Comparison of ENCODE assay signal across 22 cellular contexts in the genomic region with DNA sequence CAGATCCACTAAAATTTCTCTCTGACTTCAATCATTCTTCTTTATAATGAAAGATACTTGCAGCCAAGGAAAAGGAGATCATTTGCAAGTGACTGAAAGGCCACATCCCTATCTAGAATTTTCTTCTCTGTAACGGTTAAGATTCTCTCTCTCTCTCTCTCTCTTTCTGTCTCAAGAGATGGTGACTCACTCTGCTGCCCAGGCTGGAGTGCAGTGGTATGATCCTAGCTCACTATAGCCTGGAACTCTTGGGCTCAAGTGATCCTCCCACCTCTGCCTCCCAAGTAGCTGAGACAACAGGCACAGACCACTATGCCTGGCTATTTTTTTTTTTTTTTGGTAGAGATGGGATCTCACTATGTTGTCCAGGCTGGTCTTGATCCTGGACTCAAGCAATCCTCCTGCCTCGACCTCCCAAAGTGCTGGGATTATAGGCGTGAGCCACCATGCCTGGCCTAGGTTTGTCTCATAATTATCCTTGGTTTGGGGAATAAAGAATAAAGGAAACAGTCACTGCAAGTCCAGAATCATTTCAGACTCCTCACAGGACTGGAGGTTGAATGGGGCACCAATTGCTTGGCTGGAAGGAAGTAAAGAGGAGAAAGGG. TPM values are rescaled to one million over a fixed set of nuclear protein-coding genes. Genes with fewer than 3 reads are reported as not detected.
DNase-seq lines count a peak whose midpoint lies in the region; ATAC-seq and TF ChIP-seq lines count a peak whose summit lies in the region.
"Had no signal": no experiment of that assay in that cellular context is flagged by ENCODE, and none has a peak within 500 bp of the region (broad histone marks: within the 10 kb centered on the region; RNA-seq: fewer than 3 reads in every experiment).

No MANE protein-coding gene starts in this region.

- CTCF ChIA-PET in activated CD8-positive, alpha-beta T cell treated with anti-CD3 and anti-CD28 coated beads, Interleukin-2, amount 10 ng/mL, durations not matched to agents 7 days and 5 days (lab: Charles Lee) = no interaction called here

- H3K9me3 Mint-ChIP-seq in naive thymus-derived CD8-positive, alpha-beta T cell = no peaks in the 10 kb centered on the region
- no peaks in the 10 kb centered on the region for H3K9me3 Mint-ChIP-seq in activated CD8-positive, alpha-beta T cell treated with anti-CD3 and anti-CD28 coated beads, Interleukin-2, amount 10 ng/mL, durations not matched to agents 7 days and 5 days (ENCODE audit: insufficient read depth)
- H3K9me3 Mint-ChIP-seq: activated naive CD8-positive, alpha-beta T cell treated with anti-CD3 and anti-CD28 coated beads, Interleukin-2, amount 50 U/mL, for 24 hours; activated T-helper 1 cell treated with anti-CD3 and anti-CD28 coated beads, Interleukin-12 subunit alpha, Interleukin-12 subunit beta, Interleukin-2, Interleukin-4 antibody, amounts not matched to agents 30 ng/mL and 10 ng/mL and 1 ng/mL, durations not matched to agents 14 hours and 24 hours and 36 hours; CD8-positive, alpha-beta memory T cell; naive thymus-derived CD4-positive, alpha-beta T cell; T-helper 1 cell treated with Interleukin-12 subunit alpha and Interleukin-12 subunit beta and Interleukin-4 antibody, amounts not matched to agents 30 μg/mL and 1 μg/mL, for 36 hours had no signal

- peak; percentile 6 for DNase-seq in Daoy (ENCODE audit: low read depth)
- DNase-seq in MG63 = peak; percentile 18
- DNase-seq in brain microvascular endothelial cell = peak; percentile 62
- peak; percentile 69 for DNase-seq in iris pigment epithelial cell (ENCODE audit: low read depth)
- no peak for DNase-seq in naive thymus-derived CD8-positive, alpha-beta T cell
- DNase-seq in NCI-H1092 (lab: John Stamatoyannopoulos, UW) = no peak
- DNase-seq in activated CD8-positive, alpha-beta T cell treated with anti-CD3 and anti-CD28 coated beads, Interleukin-2, amount 10 ng/mL, durations not matched to agents 7 days and 5 days = no peak
- DNase-seq: activated naive CD8-positive, alpha-beta T cell treated with anti-CD3 and anti-CD28 coated beads, Interleukin-2, amount 50 U/mL, for 24 hours; CD8-positive, alpha-beta memory T cell; effector CD8-positive, alpha-beta T cell; KG1; naive thymus-derived CD4-positive, alpha-beta T cell; posterior cingulate gyrus; small intestine; stimulated activated CD4-positive, alpha-beta T cell treated with anti-CD3 and anti-CD28 coated beads, Interleukin-4, amount 100 ng/mL, for 4 hours; stimulated activated CD8-positive, alpha-beta memory T cell treated with anti-CD3 and anti-CD28 coated beads, Interleukin-4, amount 100 ng/mL, for 48 hours had no signal

- H3K9me3 ChIP-seq in MG63 = no peaks in the 10 kb centered on the region

- H3K27ac ChIP-seq in brain microvascular endothelial cell = no peak overlapping the region

- no peak overlapping the region for H3K4me3 Mint-ChIP-seq in naive thymus-derived CD8-positive, alpha-beta T cell
- H3K4me3 Mint-ChIP-seq in activated CD8-positive, alpha-beta T cell treated with anti-CD3 and anti-CD28 coated beads, Interleukin-2, amount 10 ng/mL, durations not matched to agents 7 days and 5 days = no peak overlapping the region
- H3K4me3 Mint-ChIP-seq: activated naive CD8-positive, alpha-beta T cell treated with anti-CD3 and anti-CD28 coated beads, Interleukin-2, amount 50 U/mL, for 24 hours; activated T-helper 1 cell treated with anti-CD3 and anti-CD28 coated beads, Interleukin-12 subunit alpha, Interleukin-12 subunit beta, Interleukin-2, Interleukin-4 antibody, amounts not matched to agents 30 ng/mL and 10 ng/mL and 1 ng/mL, durations not matched to agents 14 hours and 24 hours and 36 hours; CD8-positive, alpha-beta memory T cell; naive thymus-derived CD4-positive, alpha-beta T cell; T-helper 1 cell treated with Interleukin-12 subunit alpha and Interleukin-12 subunit beta and Interleukin-4 antibody, amounts not matched to agents 30 μg/mL and 1 μg/mL, for 36 hours had no signal

- POLR2A ChIA-PET in naive thymus-derived CD8-positive, alpha-beta T cell (lab: Charles Lee) = no interaction called here
- POLR2A ChIA-PET in activated CD8-positive, alpha-beta T cell treated with anti-CD3 and anti-CD28 coated beads, Interleukin-2, amount 10 ng/mL, durations not matched to agents 7 days and 5 days (lab: Charles Lee) = no interaction called here

- in situ Hi-C loops in brain microvascular endothelial cell (cut with HindIII; ENCODE audit: low pct_ligation_motif_present, low sequenced_read_pairs) = no loop called here

- H3K4me3 ChIP-seq in MG63 (no peak overlapping the region), brain microvascular endothelial cell (ENCODE audit: low read depth, low read length) (no peak overlapping the region)
- H3K4me3 ChIP-seq: GM12878, lung had no signal

- H3K36me3 ChIP-seq in MG63 (no peaks in the 10 kb centered on the region), brain microvascular endothelial cell (replicated peaks) (no peaks in the 10 kb centered on the region)

- no peaks in the 10 kb centered on the region for H3K27me3 ChIP-seq in MG63
- no peaks in the 10 kb centered on the region for H3K27me3 ChIP-seq in brain microvascular endothelial cell (replicated peaks)

- peaks cover 0 to 3% (median 0%) of the 10 kb centered on the region in 5 donors for H3K27me3 Mint-ChIP-seq in naive thymus-derived CD8-positive, alpha-beta T cell
- peaks cover 6% of the 10 kb centered on the region for H3K27me3 Mint-ChIP-seq in activated CD8-positive, alpha-beta T cell treated with anti-CD3 and anti-CD28 coated beads, Interleukin-2, amount 10 ng/mL, durations not matched to agents 7 days and 5 days (ENCODE audit: low read depth)
- H3K27me3 Mint-ChIP-seq: activated naive CD8-positive, alpha-beta T cell treated with anti-CD3 and anti-CD28 coated beads, Interleukin-2, amount 50 U/mL, for 24 hours had no signal

- no peaks in the 10 kb centered on the region for H3K36me3 Mint-ChIP-seq in naive thymus-derived CD8-positive, alpha-beta T cell
- H3K36me3 Mint-ChIP-seq in activated CD8-positive, alpha-beta T cell treated with anti-CD3 and anti-CD28 coated beads, Interleukin-2, amount 10 ng/mL, durations not matched to agents 7 days and 5 days (ENCODE audit: low read depth) = no peaks in the 10 kb centered on the region
- H3K36me3 Mint-ChIP-seq: CD8-positive, alpha-beta memory T cell; naive thymus-derived CD4-positive, alpha-beta T cell had no signal

- no peak overlapping the region for H3K27ac Mint-ChIP-seq in naive thymus-derived CD8-positive, alpha-beta T cell
- no peak overlapping the region for H3K27ac Mint-ChIP-seq in activated CD8-positive, alpha-beta T cell treated with anti-CD3 and anti-CD28 coated beads, Interleukin-2, amount 10 ng/mL, durations not matched to agents 7 days and 5 days
- H3K27ac Mint-ChIP-seq: activated naive CD8-positive, alpha-beta T cell treated with anti-CD3 and anti-CD28 coated beads, Interleukin-2, amount 50 U/mL, for 24 hours; activated T-helper 1 cell treated with anti-CD3 and anti-CD28 coated beads, Interleukin-12 subunit alpha, Interleukin-12 subunit beta, Interleukin-2, Interleukin-4 antibody, amounts not matched to agents 30 ng/mL and 10 ng/mL and 1 ng/mL, durations not matched to agents 14 hours and 24 hours and 36 hours; CD8-positive, alpha-beta memory T cell; naive thymus-derived CD4-positive, alpha-beta T cell; T-helper 1 cell treated with Interleukin-12 subunit alpha and Interleukin-12 subunit beta and Interleukin-4 antibody, amounts not matched to agents 30 μg/mL and 1 μg/mL, for 36 hours had no signal

- H3K4me1 Mint-ChIP-seq in naive thymus-derived CD8-positive, alpha-beta T cell = no peaks in the 10 kb centered on the region
- H3K4me1 Mint-ChIP-seq in activated CD8-positive, alpha-beta T cell treated with anti-CD3 and anti-CD28 coated beads, Interleukin-2, amount 10 ng/mL, durations not matched to agents 7 days and 5 days (ENCODE audit: low read depth) = no peaks in the 10 kb centered on the region
- H3K4me1 Mint-ChIP-seq: activated naive CD8-positive, alpha-beta T cell treated with anti-CD3 and anti-CD28 coated beads, Interleukin-2, amount 50 U/mL, for 24 hours; CD8-positive, alpha-beta memory T cell; naive thymus-derived CD4-positive, alpha-beta T cell had no signal

- no peak for TF ChIP-seq CTCF in brain microvascular endothelial cell (IDR thresholded peaks at IDR 0.05; ENCODE audit: low read depth, low read length, missing control alignments)

- no peak for ATAC-seq in GM19455 (IDR thresholded peaks at IDR 0.05; ENCODE audit: unreplicated experiment)
- no peak for ATAC-seq in naive thymus-derived CD8-positive, alpha-beta T cell
- no peak for ATAC-seq in activated CD8-positive, alpha-beta T cell treated with anti-CD3 and anti-CD28 coated beads, Interleukin-2, amount 10 ng/mL, durations not matched to agents 7 days and 5 days
- ATAC-seq: activated naive CD8-positive, alpha-beta T cell treated with anti-CD3 and anti-CD28 coated beads, Interleukin-2, amount 50 U/mL, for 24 hours; GM12878; naive thymus-derived CD4-positive, alpha-beta T cell; Right ventricle myocardium inferior had no signal

RNA-seq across cellular contexts. Expression of a gene that starts 33.3 kb away (rescaled TPM):
- total RNA-seq in Daoy (2014; rRNA removed; shearing (Covaris generic)) = 21.3 and 21.9 TPM in 2 replicates
- total RNA-seq in MG63 (2014; rRNA removed; shearing (Covaris generic); ENCODE audit: low replicate concordance) = 22.6 and 33.7 TPM in 2 replicates
- total RNA-seq in naive thymus-derived CD8-positive, alpha-beta T cell = 10 to 100 TPM; 17.5 to 18.7 TPM
- 1 to 10 TPM; 5.6 to 8.6 (median 6.8) TPM for polyA plus RNA-seq in naive thymus-derived CD8-positive, alpha-beta T cell
- total RNA-seq in activated CD8-positive, alpha-beta T cell treated with anti-CD3 and anti-CD28 coated beads, Interleukin-2, amount 10 ng/mL, durations not matched to agents 7 days and 5 days = 10 to 100 TPM; 16.2 to 16.7 TPM

Comparison
In these comparisons a context has a peak if more than half of its experiments do, and no peak if none do; other contexts are left out.
1. DNase-seq: peak in Daoy (single experiment), MG63 (single experiment), brain microvascular endothelial cell (single experiment) and iris pigment epithelial cell (single experiment); none in naive thymus-derived CD8-positive, alpha-beta T cell (0 of 10), NCI-H1092 (single experiment) and activated CD8-positive, alpha-beta T cell treated with anti-CD3 and anti-CD28 coated beads, Interleukin-2, amount 10 ng/mL, durations not matched to agents 7 days and 5 days (single experiment).